ENCODE assay signal across 1 cellular context in genomic region chr22:41537203-41537602, GRCh38.
TF ChIP-seq lines count a peak whose summit lies in the region.

No MANE protein-coding gene starts in this region.

TF ChIP-seq in HepG2, 621 proteins besides CTCF, POLR2A, EP300 and RAD21:
- TF ChIP-seq ZNF792 (CRISPR knock-in tag; IDR thresholded peaks at IDR 0.05) (no peak), ZNF777 (CRISPR knock-in tag; IDR thresholded peaks at IDR 0.05) (no peak), MAFK (conservative IDR thresholded peaks at IDR 0.05 in 1 of 2, IDR thresholded peaks at IDR 0.05 in 1 of 2; ENCODE audit: low read length in 2 of 2) (no peak), ZNF253 (CRISPR knock-in tag; IDR thresholded peaks at IDR 0.05; ENCODE audit: borderline replicate concordance) (no peak), ZMAT3 (CRISPR knock-in tag; conservative IDR thresholded peaks at IDR 0.05) (no peak), NFE2L1 (CRISPR knock-in tag; IDR thresholded peaks at IDR 0.05; ENCODE audit: borderline replicate concordance) (no peak), ZNF136 (CRISPR knock-in tag; IDR thresholded peaks at IDR 0.05; ENCODE audit: low read depth) (no peak), ZNF850 (CRISPR knock-in tag; conservative IDR thresholded peaks at IDR 0.05) (no peak), ZBTB37 (CRISPR knock-in tag; IDR thresholded peaks at IDR 0.05) (no peak), CSRNP2 (CRISPR knock-in tag; conservative IDR thresholded peaks at IDR 0.05; ENCODE audit: low read depth) (no peak), ZNF790 (CRISPR knock-in tag; IDR thresholded peaks at IDR 0.05; ENCODE audit: borderline replicate concordance) (no peak), SRSF1 (optimal IDR thresholded peaks at IDR 0.05; ENCODE audit: low read depth, low read length) (no peak)
